ENCODE assay signal across 8 cellular contexts in genomic region chr19:51108805-51109146, GRCh38. TPM values are rescaled to one million over a fixed set of nuclear protein-coding genes. Genes with fewer than 3 reads are reported as not detected.
A peak's percentile ranks its signal among the peaks of the same experiment; 100 is the strongest.
DNase-seq lines count a peak whose midpoint lies in the region; ATAC-seq and TF ChIP-seq lines count a peak whose summit lies in the region.

No MANE protein-coding gene starts in this region.

- no peak for DNase-seq in CD8-positive, alpha-beta memory T cell
- DNase-seq in choroid plexus epithelial cell (ENCODE audit: low read depth) (no peak), iPS-NIHi7 (ENCODE audit: extremely low spot score) (no peak), DMS79 (lab: John Stamatoyannopoulos, UW) (no peak), NCI-H226 (no peak)

- no peak for TF ChIP-seq EP300 in Ishikawa (IDR thresholded peaks at IDR 0.05; ENCODE audit: borderline replicate concordance)

- peak overlapping the region; percentile 92 to 100 (median 98) for H3K27ac Mint-ChIP-seq in CD8-positive, alpha-beta memory T cell

- H3K36me3 Mint-ChIP-seq in CD8-positive, alpha-beta memory T cell = peaks cover 0 to 31% (median 6%) of the 10 kb centered on the region in 3 donors

- H3K4me1 ChIP-seq in CD8-positive, alpha-beta memory T cell (ENCODE audit: insufficient read depth, low read length) = peaks cover 24% of the 10 kb centered on the region
- H3K4me1 ChIP-seq in mucosa of stomach (ENCODE audit: control insufficient read depth, insufficient read depth, low read length) = peaks cover 14% of the 10 kb centered on the region

- H3K9me3 ChIP-seq in CD8-positive, alpha-beta memory T cell (ENCODE audit: low read length) = no peaks in the 10 kb centered on the region
- H3K9me3 ChIP-seq in mucosa of stomach (ENCODE audit: control insufficient read depth, low read length) = no peaks in the 10 kb centered on the region

- peak; percentile 38 for ATAC-seq in GM21515 (IDR thresholded peaks at IDR 0.05; ENCODE audit: unreplicated experiment)

- H3K9me3 Mint-ChIP-seq in CD8-positive, alpha-beta memory T cell = no peaks in the 10 kb centered on the region

- H3K4me1 Mint-ChIP-seq in CD8-positive, alpha-beta memory T cell = peaks cover 37 to 50% (median 40%) of the 10 kb centered on the region in 3 donors

- TF ChIP-seq CTCF in choroid plexus epithelial cell (conservative IDR thresholded peaks at IDR 0.05; ENCODE audit: low read depth, low read length) = no peak

- peak overlapping the region; percentile 73 for H3K9ac ChIP-seq in mucosa of stomach (ENCODE audit: low read length)

- H3K27me3 Mint-ChIP-seq in CD8-positive, alpha-beta memory T cell = peaks cover 0 to 3% of the 10 kb centered on the region in 2 donors

- no peaks in the 10 kb centered on the region for H3K36me3 ChIP-seq in CD8-positive, alpha-beta memory T cell (ENCODE audit: insufficient read depth, low read length)
- H3K36me3 ChIP-seq in mucosa of stomach (ENCODE audit: control insufficient read depth, insufficient read depth, low read length) = no peaks in the 10 kb centered on the region

- H3K4me3 Mint-ChIP-seq in CD8-positive, alpha-beta memory T cell = peak overlapping the region; percentile 89 to 99 (median 96)

- no peak for TF ChIP-seq RAD21 in Ishikawa (IDR thresholded peaks at IDR 0.05; ENCODE audit: low read depth)

- peak overlapping the region; percentile 82 for H3K27ac ChIP-seq in CD8-positive, alpha-beta memory T cell (ENCODE audit: low read depth, low read length)

- CTCF ChIA-PET in CD8-positive, alpha-beta memory T cell (lab: Charles Lee) = interaction anchor here (2.0 kb wide), 1 partner anchor 50 kb away, joined by 7 read pairs; no protein-coding TSS in a partner anchor

- no peaks in the 10 kb centered on the region for H3K27me3 ChIP-seq in CD8-positive, alpha-beta memory T cell (ENCODE audit: insufficient read depth, low read length, poor library complexity, severe bottlenecking)
- H3K27me3 ChIP-seq in mucosa of stomach (ENCODE audit: control insufficient read depth, insufficient read depth, low read length) = peaks cover under 1% of the 10 kb centered on the region

- POLR2A ChIA-PET in CD8-positive, alpha-beta memory T cell (lab: Charles Lee) = interaction anchor here (0.7 kb wide), 2 partner anchors 8 to 28 kb away, joined by 3 to 5 read pairs; no protein-coding TSS in a partner anchor

- peak overlapping the region; percentile 91 for H3K4me3 ChIP-seq in CD8-positive, alpha-beta memory T cell (ENCODE audit: low read length)
- H3K4me3 ChIP-seq in choroid plexus epithelial cell (ENCODE audit: low read depth, low read length) (peak overlapping the region; percentile 58), mucosa of stomach (ENCODE audit: low read length) (peak overlapping the region; percentile 65)

TF ChIP-seq in Ishikawa, 13 proteins besides CTCF, POLR2A, EP300 and RAD21:
- TF ChIP-seq EGR1 (IDR thresholded peaks at IDR 0.05) (no peak), MAX (IDR thresholded peaks at IDR 0.05) (peak; percentile 59), CEBPB (IDR thresholded peaks at IDR 0.05) (no peak)

RNA-seq across cellular contexts. Expression of gene CTU1, which starts 0.6 kb away (rescaled TPM):
- 10 to 100 TPM; 11.0 to 13.4 TPM for total RNA-seq in CD8-positive, alpha-beta memory T cell
- 8.8 TPM for polyA plus RNA-seq in CD8-positive, alpha-beta memory T cell

RNA-seq across cellular contexts. Expression of gene SIGLEC9, which starts 15.9 kb away (rescaled TPM):
- under 1 TPM; 0.46 to 0.93 TPM for total RNA-seq in CD8-positive, alpha-beta memory T cell
- 3.6 TPM for polyA plus RNA-seq in CD8-positive, alpha-beta memory T cell

RNA-seq across cellular contexts. Expression of gene KLK14, which starts 26.1 kb away (rescaled TPM):
- total RNA-seq in CD8-positive, alpha-beta memory T cell = under 1 TPM; 0.26 to 0.31 TPM
- polyA plus RNA-seq in CD8-positive, alpha-beta memory T cell = not detected

RNA-seq across cellular contexts. Expression of gene SIGLEC7, which starts 33.3 kb away (rescaled TPM):
- under 1 TPM; 0.42 to 0.46 TPM for total RNA-seq in CD8-positive, alpha-beta memory T cell
- polyA plus RNA-seq in CD8-positive, alpha-beta memory T cell = 2.5 TPM

RNA-seq across cellular contexts. Expression of gene KLK13, which starts 43.9 kb away (rescaled TPM):
- total RNA-seq in CD8-positive, alpha-beta memory T cell = not detected
- not detected for polyA plus RNA-seq in CD8-positive, alpha-beta memory T cell
